ENCODE assay signal across 10 cellular contexts in genomic region chr9:16869140-16869903, GRCh38. TPM values are rescaled to one million over a fixed set of nuclear protein-coding genes. Genes with fewer than 3 reads are reported as not detected.
DNase-seq lines count a peak whose midpoint lies in the region; ATAC-seq and TF ChIP-seq lines count a peak whose summit lies in the region.
"Had no signal": no experiment of that assay in that cellular context is flagged by ENCODE, and none has a peak within 500 bp of the region (broad histone marks: within the 10 kb centered on the region; RNA-seq: fewer than 3 reads in every experiment).

No MANE protein-coding gene starts in this region.

- no peak for TF ChIP-seq POLR2A in tibial nerve (IDR thresholded peaks at IDR 0.05)

- peaks cover 37% of the 10 kb centered on the region for H3K27me3 Mint-ChIP-seq in activated CD4-positive, alpha-beta T cell treated with anti-CD3 and anti-CD28 coated beads, Interleukin-2, amount 10 ng/mL, durations not matched to agents 24 days and 14 days
- peaks cover 40% of the 10 kb centered on the region for H3K27me3 Mint-ChIP-seq in activated CD4-positive, alpha-beta T cell treated with anti-CD3 and anti-CD28 coated beads for 36 hours

- H3K9me3 ChIP-seq in lower lobe of right lung: no peaks in the 10 kb centered on the region
- H3K9me3 ChIP-seq in tibial nerve: no peaks in the 10 kb centered on the region

- H3K27ac Mint-ChIP-seq in activated CD4-positive, alpha-beta T cell treated with anti-CD3 and anti-CD28 coated beads, Interleukin-2, amount 10 ng/mL, durations not matched to agents 24 days and 14 days: no peak overlapping the region
- no peak overlapping the region for H3K27ac Mint-ChIP-seq in activated CD4-positive, alpha-beta T cell treated with anti-CD3 and anti-CD28 coated beads for 36 hours

- peak overlapping the region; percentile 73 for H3K27ac ChIP-seq in lower lobe of right lung
- peak overlapping the region; percentile 9 to 92 (median 84) for H3K27ac ChIP-seq in tibial nerve

- 26 to 34% methylated on average over 21 of the region's 21 CpGs for WGBS in tibial nerve, 2 donors

- H3K36me3 ChIP-seq in lower lobe of right lung (no peaks in the 10 kb centered on the region), tibial nerve (no peaks in the 10 kb centered on the region)

- POLR2A ChIA-PET in activated CD4-positive, alpha-beta T cell treated with anti-CD3 and anti-CD28 coated beads for 36 hours (lab: Charles Lee): no interaction called here

- peak in 1 of 2 donors; percentile 49 for TF ChIP-seq EP300 in tibial nerve (IDR thresholded peaks at IDR 0.05)

- H3K4me1 Mint-ChIP-seq in activated CD4-positive, alpha-beta T cell treated with anti-CD3 and anti-CD28 coated beads, Interleukin-2, amount 10 ng/mL, durations not matched to agents 24 days and 14 days: peaks cover 2% of the 10 kb centered on the region
- peaks cover 8% of the 10 kb centered on the region for H3K4me1 Mint-ChIP-seq in activated CD4-positive, alpha-beta T cell treated with anti-CD3 and anti-CD28 coated beads for 36 hours

- H3K36me3 Mint-ChIP-seq in activated CD4-positive, alpha-beta T cell treated with anti-CD3 and anti-CD28 coated beads, Interleukin-2, amount 10 ng/mL, durations not matched to agents 24 days and 14 days (ENCODE audit: low read depth): peaks cover 1% of the 10 kb centered on the region
- H3K36me3 Mint-ChIP-seq in activated CD4-positive, alpha-beta T cell treated with anti-CD3 and anti-CD28 coated beads for 36 hours (ENCODE audit: low read depth): no peaks in the 10 kb centered on the region

- CTCF ChIA-PET in activated CD4-positive, alpha-beta T cell treated with anti-CD3 and anti-CD28 coated beads for 36 hours (lab: Charles Lee): no interaction called here

- no peaks in the 10 kb centered on the region for H3K9me3 Mint-ChIP-seq in activated CD4-positive, alpha-beta T cell treated with anti-CD3 and anti-CD28 coated beads, Interleukin-2, amount 10 ng/mL, durations not matched to agents 24 days and 14 days
- H3K9me3 Mint-ChIP-seq in activated CD4-positive, alpha-beta T cell treated with anti-CD3 and anti-CD28 coated beads for 36 hours (ENCODE audit: low read depth): no peaks in the 10 kb centered on the region

- ATAC-seq in activated CD4-positive, alpha-beta T cell treated with anti-CD3 and anti-CD28 coated beads for 36 hours: no peak
- no peak for ATAC-seq in lower lobe of right lung
- ATAC-seq in HG03139 (IDR thresholded peaks at IDR 0.05; ENCODE audit: unreplicated experiment): no peak

- peak overlapping the region; percentile 85 to 92 for H3K4me3 ChIP-seq in cardiac fibroblast (replicated peaks in 1 of 2; ENCODE audit: low read depth in 2 of 2, low read length in 2 of 2)
- H3K4me3 ChIP-seq in lower lobe of right lung: peak overlapping the region; percentile 61
- peak overlapping the region; percentile 42 to 83 (median 60) for H3K4me3 ChIP-seq in tibial nerve

- peak overlapping the region; percentile 10 for H3K4me3 Mint-ChIP-seq in activated CD4-positive, alpha-beta T cell treated with anti-CD3 and anti-CD28 coated beads, Interleukin-2, amount 10 ng/mL, durations not matched to agents 24 days and 14 days
- no peak overlapping the region for H3K4me3 Mint-ChIP-seq in activated CD4-positive, alpha-beta T cell treated with anti-CD3 and anti-CD28 coated beads for 36 hours

- no peaks in the 10 kb centered on the region for H3K4me1 ChIP-seq in lower lobe of right lung
- H3K4me1 ChIP-seq in tibial nerve: peaks cover 0 to 20% (median 0%) of the 10 kb centered on the region in 4 donors

- DNase-seq in activated CD4-positive, alpha-beta T cell treated with anti-CD3 and anti-CD28 coated beads, Interleukin-2, amount 10 ng/mL, durations not matched to agents 24 days and 14 days: no peak
- DNase-seq in activated CD4-positive, alpha-beta T cell treated with anti-CD3 and anti-CD28 coated beads for 36 hours: no peak
- DNase-seq in cardiac fibroblast (ENCODE audit: low read depth in 2 of 2) (peak; percentile 51 to 55), lower lobe of right lung (no peak), tibial nerve (ENCODE audit: low spot score in 2 of 2) (peak in 1 of 2 donors; percentile 34), Ammon's horn (ENCODE audit: low spot score) (no peak), NCI-H2029 (lab: John Stamatoyannopoulos, UW) (no peak)
- DNase-seq: Calu3, SHP77 treated with DMSO at 0.1 percent for 48 hours had no signal

- TF ChIP-seq CTCF in cardiac fibroblast (IDR thresholded peaks at IDR 0.05; ENCODE audit: low read depth, low read length) (no peak), lower lobe of right lung (IDR thresholded peaks at IDR 0.05) (no peak), tibial nerve (IDR thresholded peaks at IDR 0.05) (no peak)

- H3K27me3 ChIP-seq in lower lobe of right lung (ENCODE audit: low read depth): peaks cover 9% of the 10 kb centered on the region
- no peaks in the 10 kb centered on the region for H3K27me3 ChIP-seq in tibial nerve

- intact Hi-C loops in activated CD4-positive, alpha-beta T cell treated with anti-CD3 and anti-CD28 coated beads, Interleukin-2, amount 10 ng/mL, durations not matched to agents 24 days and 14 days (cut with micrococcal nuclease): no loop called here
- intact Hi-C loops in activated CD4-positive, alpha-beta T cell treated with anti-CD3 and anti-CD28 coated beads for 36 hours (cut with DNase I, micrococcal nuclease): no loop called here
- intact Hi-C loops in lower lobe of right lung (cut with DNase I): no loop called here

RNA-seq across cellular contexts. Expression of gene BNC2, which starts 1.1 kb away (rescaled TPM):
- not detected in 2 replicates for total RNA-seq in activated CD4-positive, alpha-beta T cell treated with anti-CD3 and anti-CD28 coated beads, Interleukin-2, amount 10 ng/mL, durations not matched to agents 24 days and 14 days
- total RNA-seq in activated CD4-positive, alpha-beta T cell treated with anti-CD3 and anti-CD28 coated beads for 36 hours: not detected
- total RNA-seq in lower lobe of right lung (15.0 TPM), tibial nerve (10 to 100 TPM; 69.9 to 89.6 (median 88.4) TPM)
- total RNA-seq: Calu3 had no signal

Comparison
In these comparisons a context has a peak if more than half of its experiments do, and no peak if none do; other contexts are left out.
1. DNase-seq: peak in cardiac fibroblast (2 of 2); none in activated CD4-positive, alpha-beta T cell treated with anti-CD3 and anti-CD28 coated beads, Interleukin-2, amount 10 ng/mL, durations not matched to agents 24 days and 14 days (single experiment), activated CD4-positive, alpha-beta T cell treated with anti-CD3 and anti-CD28 coated beads for 36 hours (single experiment), lower lobe of right lung (single experiment), Ammon's horn (single experiment) and NCI-H2029 (single experiment).
2. RNA of gene BNC2, which starts 1.1 kb away (total RNA-seq): 69.9 to 89.6 TPM in tibial nerve and 15.0 TPM in lower lobe of right lung (single experiment); not detected in activated CD4-positive, alpha-beta T cell treated with anti-CD3 and anti-CD28 coated beads, Interleukin-2, amount 10 ng/mL, durations not matched to agents 24 days and 14 days and not detected in activated CD4-positive, alpha-beta T cell treated with anti-CD3 and anti-CD28 coated beads for 36 hours; every median in the first group is over 10 times any median in the second.
3. Peak in every context shown above with its lines, with median percentiles within 50 percentile points of each other: H3K4me3 ChIP-seq.